1 cellular context compared by ENCODE assay signal in the genomic region with DNA sequence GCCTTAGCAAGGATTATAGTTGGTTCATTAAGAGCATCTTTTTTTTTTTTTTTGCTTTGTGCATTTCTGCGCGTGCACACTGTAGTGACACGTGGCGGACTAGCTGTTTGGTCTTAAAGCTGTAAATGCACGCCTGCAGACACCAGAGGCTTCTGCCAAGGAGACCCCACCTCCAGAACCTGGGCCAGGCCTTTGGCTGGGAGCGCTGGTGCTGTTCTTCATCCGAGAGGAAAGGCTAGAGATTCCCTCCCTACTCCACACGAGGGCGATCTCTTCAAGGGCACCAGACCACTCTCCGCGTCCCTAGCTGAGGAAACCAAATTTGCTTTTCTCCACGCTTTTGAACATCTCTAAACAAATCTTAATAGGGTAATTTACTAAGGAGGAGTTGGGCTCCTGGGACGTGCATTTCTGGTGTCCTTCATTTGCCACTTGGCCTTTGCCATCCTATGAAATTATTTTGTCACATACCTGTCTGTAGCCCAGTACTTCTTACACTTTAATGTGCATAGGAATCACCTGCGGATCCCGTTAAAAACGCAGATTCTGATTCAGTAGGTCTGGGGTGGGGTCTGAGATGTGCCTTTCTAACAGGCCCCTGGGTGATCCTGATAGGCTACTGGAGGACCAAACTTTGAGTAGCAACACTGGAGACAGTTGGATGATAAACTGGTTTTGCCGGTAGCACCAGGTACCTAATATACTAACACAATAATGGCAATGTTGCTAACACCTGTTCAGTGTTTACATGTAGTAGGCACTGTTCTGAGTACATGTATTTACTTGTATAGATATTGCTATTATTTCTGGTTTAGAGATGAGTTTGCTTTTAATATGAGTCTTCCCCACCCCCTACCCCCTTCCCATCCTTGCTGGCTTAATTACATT.
TF ChIP-seq lines count a peak whose summit lies in the region.

No MANE protein-coding gene starts in this region.

TF ChIP-seq in H1, 55 proteins besides CTCF, POLR2A, EP300 and RAD21:
- TF ChIP-seq, protein P1, sequence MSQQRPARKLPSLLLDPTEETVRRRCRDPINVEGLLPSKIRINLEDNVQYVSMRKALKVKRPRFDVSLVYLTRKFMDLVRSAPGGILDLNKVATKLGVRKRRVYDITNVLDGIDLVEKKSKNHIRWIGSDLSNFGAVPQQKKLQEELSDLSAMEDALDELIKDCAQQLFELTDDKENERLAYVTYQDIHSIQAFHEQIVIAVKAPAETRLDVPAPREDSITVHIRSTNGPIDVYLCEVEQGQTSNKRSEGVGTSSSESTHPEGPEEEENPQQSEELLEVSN (IDR thresholded peaks at IDR 0.05) = peak; percentile 60
- TF ChIP-seq RNF2 (IDR thresholded peaks at IDR 0.05; ENCODE audit: borderline replicate concordance, low read depth, low read length, missing control alignments, poor library complexity, severe bottlenecking) (no peak), BACH1 (IDR thresholded peaks at IDR 0.05; ENCODE audit: low read length) (no peak)
- TF ChIP-seq, protein P2, sequence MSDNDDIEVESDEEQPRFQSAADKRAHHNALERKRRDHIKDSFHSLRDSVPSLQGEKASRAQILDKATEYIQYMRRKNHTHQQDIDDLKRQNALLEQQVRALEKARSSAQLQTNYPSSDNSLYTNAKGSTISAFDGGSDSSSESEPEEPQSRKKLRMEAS (IDR thresholded peaks at IDR 0.05) = peak; percentile 82
